7 cellular contexts compared by ENCODE assay signal in the genomic region with DNA sequence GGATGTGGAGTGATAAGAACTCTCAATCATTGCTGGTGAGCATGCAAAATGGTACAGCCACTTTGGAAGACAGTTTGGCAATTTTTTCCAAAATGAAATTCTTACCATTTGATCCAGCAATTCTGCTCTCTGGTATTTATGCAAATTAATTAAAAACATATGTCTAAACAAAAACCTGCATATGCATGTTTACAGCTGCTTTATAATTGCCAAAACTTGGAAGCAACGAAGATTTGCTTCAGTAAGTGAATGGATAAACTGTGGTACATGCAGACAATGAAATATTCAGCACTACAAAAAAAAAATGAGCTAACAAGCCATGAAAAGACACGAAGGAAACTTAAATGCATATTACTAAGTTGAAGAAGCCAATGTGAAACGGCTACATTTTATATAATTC. TPM values are rescaled to one million over a fixed set of nuclear protein-coding genes. Genes with fewer than 3 reads are reported as not detected.
"Had no signal": no experiment of that assay in that cellular context is flagged by ENCODE, and none has a peak within 500 bp of the region (broad histone marks: within the 10 kb centered on the region; RNA-seq: fewer than 3 reads in every experiment).

No MANE protein-coding gene starts in this region.

- H3K4me3 ChIP-seq: GM23338 had no signal

- ATAC-seq: GM23338, HepG2 had no signal

- H2AFZ ChIP-seq: GM23338 had no signal

- DNase-seq: H9, HCEC 1CT, KBM-7 had no signal

- H3K4me2 ChIP-seq: GM23338 had no signal

RNA-seq across cellular contexts. Expression of a gene that starts 55.5 kb away (rescaled TPM):
- total RNA-seq: GM23338, H1, H9, HT-29 had no signal
